In genomic region chr2:17719562-17720371, GRCh38 we compare ENCODE assay signal across 8 cellular contexts. TPM values are rescaled to one million over a fixed set of nuclear protein-coding genes. Genes with fewer than 3 reads are reported as not detected.
DNase-seq lines count a peak whose midpoint lies in the region; ATAC-seq and TF ChIP-seq lines count a peak whose summit lies in the region.

No MANE protein-coding gene starts in this region.

- no peak overlapping the region for H3K4me3 Mint-ChIP-seq in neural crest cell

- H3K4me1 ChIP-seq in Loucy (ENCODE audit: insufficient read depth, low read length, poor library complexity, severe bottlenecking), result no peaks in the 10 kb centered on the region

- H3K4me1 Mint-ChIP-seq in neural crest cell, result peaks cover 1% of the 10 kb centered on the region

- peak; percentile 83 for TF ChIP-seq CTCF in Loucy (conservative IDR thresholded peaks at IDR 0.05; ENCODE audit: low read length)
- peak; percentile 79 for TF ChIP-seq CTCF in neural crest cell (conservative IDR thresholded peaks at IDR 0.05)

- peaks cover 5% of the 10 kb centered on the region for H3K36me3 Mint-ChIP-seq in neural crest cell (ENCODE audit: low read depth)

- no peaks in the 10 kb centered on the region for H3K27me3 ChIP-seq in Loucy (ENCODE audit: insufficient read depth, low read length, poor library complexity, severe bottlenecking)

- no peaks in the 10 kb centered on the region for H3F3A ChIP-seq in Loucy (ENCODE audit: low read depth)

- no peak overlapping the region for H3K9ac ChIP-seq in Loucy (ENCODE audit: low read depth, low read length, poor library complexity, severe bottlenecking)

- DNase-seq in DMS114 treated with DMSO at 0.1 percent for 48 hours (lab: John Stamatoyannopoulos, UW; ENCODE audit: unreplicated experiment), result peak; percentile 13
- peak; percentile 10 for DNase-seq in cerebellum (ENCODE audit: low spot score)
- DNase-seq in neural crest cell (ENCODE audit: low read depth, low spot score), result no peak

- no peak overlapping the region for H3K27ac Mint-ChIP-seq in neural crest cell (ENCODE audit: unreplicated experiment)

- ATAC-seq in GM19463 (IDR thresholded peaks at IDR 0.05; ENCODE audit: unreplicated experiment), result peak; percentile 63
- ATAC-seq in GM21360 (IDR thresholded peaks at IDR 0.05; ENCODE audit: unreplicated experiment), result no peak
- ATAC-seq in GM18520 (IDR thresholded peaks at IDR 0.05; ENCODE audit: unreplicated experiment), result no peak
- ATAC-seq in GM21737 (IDR thresholded peaks at IDR 0.05; ENCODE audit: unreplicated experiment), result no peak

- H3K27me3 Mint-ChIP-seq in neural crest cell (ENCODE audit: low read depth), result no peaks in the 10 kb centered on the region

- H3K9me3 ChIP-seq in Loucy (ENCODE audit: insufficient read depth, low read depth, low read length), result no peaks in the 10 kb centered on the region

- no peaks in the 10 kb centered on the region for H3K9me3 Mint-ChIP-seq in neural crest cell

- H3K9me2 ChIP-seq in Loucy (replicated peaks; ENCODE audit: low read depth, low read length), result no peaks in the 10 kb centered on the region

- no peak overlapping the region for H3K4me2 ChIP-seq in Loucy (ENCODE audit: low read depth, low read length, poor library complexity, severe bottlenecking)

- H4K20me1 ChIP-seq in Loucy (ENCODE audit: insufficient read depth, low read length, poor library complexity, severe bottlenecking), result no peaks in the 10 kb centered on the region

- peaks cover 44% of the 10 kb centered on the region for H3K36me3 ChIP-seq in Loucy (ENCODE audit: insufficient read depth, low read length)

- no peaks in the 10 kb centered on the region for H3K79me2 ChIP-seq in Loucy (ENCODE audit: insufficient read depth, low read length)

- no peak overlapping the region for H3K4me3 ChIP-seq in Loucy (ENCODE audit: low read length, poor library complexity, severe bottlenecking)

- H2AFZ ChIP-seq in Loucy (ENCODE audit: low read length), result no peak overlapping the region

RNA-seq across cellular contexts. Expression of gene SMC6, which starts 33.8 kb away (rescaled TPM):
- total RNA-seq in cerebellum, result 29.3 TPM
- total RNA-seq in neural crest cell, result 33.6 and 38.2 TPM in 2 replicates

RNA-seq across cellular contexts. Expression of gene GEN1, which starts 34.2 kb away (rescaled TPM):
- total RNA-seq in cerebellum, result 21.1 TPM
- 29.7 and 31.2 TPM in 2 replicates for total RNA-seq in neural crest cell
